Comparison of ENCODE assay signal across 10 cellular contexts in the genomic region with DNA sequence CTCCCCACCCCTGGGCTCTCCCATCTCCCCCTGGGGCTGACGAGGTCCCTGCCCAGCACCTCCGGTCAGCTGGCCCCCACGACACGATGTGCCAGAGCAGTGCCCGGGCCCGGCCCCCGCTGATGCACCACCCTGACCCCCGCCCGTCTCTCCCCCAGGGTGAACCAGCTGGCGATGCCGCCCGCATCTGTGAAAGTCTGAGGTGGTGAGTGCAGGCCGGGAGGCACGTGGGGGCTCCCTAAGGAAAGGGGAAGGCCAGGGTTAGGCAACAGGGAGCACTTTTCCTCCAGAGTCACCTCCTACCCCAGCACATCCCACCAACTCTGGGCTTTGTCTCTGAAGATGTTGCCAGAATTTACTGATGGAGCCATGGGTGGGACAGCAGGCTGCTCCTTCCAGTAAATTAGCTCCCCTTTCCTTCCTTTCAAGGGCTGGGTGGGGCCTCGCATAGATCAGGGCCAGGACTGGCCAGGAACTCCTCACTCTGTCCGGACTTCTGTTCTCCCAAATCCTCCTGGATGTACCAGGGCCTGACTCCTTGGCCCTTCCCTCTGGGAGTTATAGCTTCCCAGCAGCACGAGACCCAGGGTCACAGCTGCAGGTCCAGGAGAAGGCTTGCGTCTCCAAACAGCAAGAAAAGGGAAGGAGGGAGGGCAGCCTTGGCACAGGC. TPM values are rescaled to one million over a fixed set of nuclear protein-coding genes. Genes with fewer than 3 reads are reported as not detected.
DNase-seq lines count a peak whose midpoint lies in the region; ATAC-seq lines count a peak whose summit lies in the region.
"Had no signal": no experiment of that assay in that cellular context is flagged by ENCODE, and none has a peak within 500 bp of the region (broad histone marks: within the 10 kb centered on the region; RNA-seq: fewer than 3 reads in every experiment).

No MANE protein-coding gene starts in this region.

- H3K9me3 ChIP-seq in neuronal stem cell (replicated peaks in 1 of 2; ENCODE audit: control insufficient read depth in 2 of 2, insufficient read depth in 1 of 2, low read depth in 1 of 2, low read length in 2 of 2): no peaks in the 10 kb centered on the region

- no peak overlapping the region for H2AFZ ChIP-seq in neuronal stem cell (ENCODE audit: low read length)

- peak overlapping the region; percentile 53 for H2BK5ac ChIP-seq in neuronal stem cell (ENCODE audit: low read length)

- no peak overlapping the region for H3K4ac ChIP-seq in neuronal stem cell (ENCODE audit: low read length)

- H3K79me1 ChIP-seq in neuronal stem cell (ENCODE audit: low read depth, low read length): peaks cover 11% of the 10 kb centered on the region

- WGBS in neuronal stem cell (ENCODE audit: extremely low coverage in 2 of 2, insufficient read length in 2 of 2, insufficient replicate concordance in 1 of 2), 2 donors: no CpG with 5 or more reads among the region's 18 CpGs

- H2BK12ac ChIP-seq in neuronal stem cell (ENCODE audit: low read length): no peak overlapping the region

- H3K27ac ChIP-seq in neuronal stem cell (replicated peaks; ENCODE audit: low read length): no peak overlapping the region
- H3K27ac ChIP-seq: SK-N-MC had no signal

- H3K23ac ChIP-seq in neuronal stem cell (ENCODE audit: low read depth, low read length, poor library complexity): peak overlapping the region; percentile 95

- H2AK5ac ChIP-seq in neuronal stem cell (ENCODE audit: low read depth, low read length): peak overlapping the region; percentile 95

- peak overlapping the region; percentile 81 for H3K9ac ChIP-seq in neuronal stem cell (ENCODE audit: low read depth, low read length, poor library complexity)

- peak overlapping the region; percentile 92 for H2BK15ac ChIP-seq in neuronal stem cell (ENCODE audit: low read length)

- ATAC-seq in Right ventricle myocardium inferior (peak; percentile 49), esophagus mucosa (peak; percentile 2)

- no peak overlapping the region for H4K91ac ChIP-seq in neuronal stem cell (ENCODE audit: low read depth, low read length, poor library complexity)

- DNase-seq in Right ventricle myocardium inferior (ENCODE audit: missing footprints): peak; percentile 64
- no peak for DNase-seq in cardiac septum (ENCODE audit: low spot score)
- no peak for DNase-seq in neuronal stem cell (ENCODE audit: low spot score)
- DNase-seq in HUDEP-2 (lab: John Stamatoyannopoulos, UW; ENCODE audit: unreplicated experiment in 76 of 76): no peak
- DNase-seq in DMS153 (lab: John Stamatoyannopoulos, UW): no peak
- DNase-seq in NCI-H748 treated with DMSO at 0.1 percent for 48 hours (lab: John Stamatoyannopoulos, UW): no peak
- no peak for DNase-seq in NOMO-1 treated with DMSO at 0.1 percent for 48 hours (lab: John Stamatoyannopoulos, UW; ENCODE audit: unreplicated experiment)
- DNase-seq: cerebellar nuclear complex had no signal

- peak overlapping the region; percentile 89 for H3K14ac ChIP-seq in neuronal stem cell (ENCODE audit: low read length)

- H3K36me3 ChIP-seq in neuronal stem cell (replicated peaks in 1 of 2; ENCODE audit: control insufficient read depth in 2 of 2, insufficient read depth in 2 of 2, low read length in 2 of 2): peaks cover 20 to 42% of the 10 kb centered on the region in 2 donors

- intact Hi-C loops in Right ventricle myocardium inferior (cut with DNase I): loop anchor here (2.0 to 10.0 kb wide), 2 partner anchors 36 to 62 kb away; no protein-coding TSS in a partner anchor
- intact Hi-C loops in cardiac septum (cut with DNase I): loop anchor here (5.0 kb wide), 1 partner anchor 35 kb away; no protein-coding TSS in a partner anchor

- peaks cover 0 to 3% (median 0%) of the 10 kb centered on the region in 3 experiments for H3K27me3 ChIP-seq in neuronal stem cell (ENCODE audit: control insufficient read depth in 3 of 3, insufficient read depth in 3 of 3, low read depth in 1 of 3, low read length in 3 of 3)

- peaks cover 10 to 20% of the 10 kb centered on the region in 2 donors for H3K4me1 ChIP-seq in neuronal stem cell (ENCODE audit: control insufficient read depth in 2 of 2, insufficient read depth in 1 of 2, low read depth in 1 of 2, low read length in 2 of 2)

- no peak overlapping the region for H2BK120ac ChIP-seq in neuronal stem cell (ENCODE audit: low read depth, low read length)

- peak overlapping the region; percentile 87 for H3K18ac ChIP-seq in neuronal stem cell (ENCODE audit: low read length)

- H3K4me2 ChIP-seq in neuronal stem cell (ENCODE audit: insufficient read depth, low read length, poor library complexity, severe bottlenecking): no peak overlapping the region

- no peak overlapping the region for H3K4me3 ChIP-seq in neuronal stem cell (ENCODE audit: low read length in 2 of 2)
- H3K4me3 ChIP-seq: SK-N-MC had no signal

- peak overlapping the region; percentile 92 for H4K8ac ChIP-seq in neuronal stem cell (ENCODE audit: low read depth, low read length)

RNA-seq across cellular contexts. Expression of a gene that starts 18.3 kb away (rescaled TPM):
- 19.2 TPM for total RNA-seq in Right ventricle myocardium inferior
- 26.1 TPM for total RNA-seq in cardiac septum
- total RNA-seq in esophagus mucosa: 42.9 TPM
- polyA plus RNA-seq in neuronal stem cell (2013, experiment 1 of 2): 15.0 TPM
- 14.9 TPM for polyA plus RNA-seq in neuronal stem cell (2013, experiment 2 of 2)

RNA-seq across cellular contexts. Expression of a gene that starts 23.5 kb away (rescaled TPM):
- total RNA-seq in Right ventricle myocardium inferior (0.14 TPM), cardiac septum (not detected), esophagus mucosa (41.6 TPM)
- polyA plus RNA-seq in neuronal stem cell (2013, experiment 1 of 2): not detected
- not detected for polyA plus RNA-seq in neuronal stem cell (2013, experiment 2 of 2)

RNA-seq across cellular contexts. Expression of a gene that starts 38.2 kb away (rescaled TPM):
- total RNA-seq in Right ventricle myocardium inferior: 12.4 TPM
- total RNA-seq in cardiac septum: 10.3 TPM
- total RNA-seq in esophagus mucosa: 33.9 TPM
- polyA plus RNA-seq in neuronal stem cell (2013, experiment 1 of 2): 0.54 TPM
- 0.58 TPM for polyA plus RNA-seq in neuronal stem cell (2013, experiment 2 of 2)

RNA-seq across cellular contexts. Expression of a gene that starts 47.5 kb away (rescaled TPM):
- total RNA-seq in Right ventricle myocardium inferior (48.6 TPM), cardiac septum (8.1 TPM), esophagus mucosa (0.56 TPM)
- 8.7 TPM for polyA plus RNA-seq in neuronal stem cell (2013, experiment 1 of 2)
- polyA plus RNA-seq in neuronal stem cell (2013, experiment 2 of 2): 9.0 TPM

Comparison
In these comparisons a context has a peak if more than half of its experiments do, and no peak if none do; other contexts are left out.
1. RNA of a gene that starts 23.5 kb away (total RNA-seq): 41.6 TPM in esophagus mucosa (single experiment); 0.14 TPM in Right ventricle myocardium inferior (single experiment) and not detected in cardiac septum (single experiment); every median in the first group is over 10 times any median in the second.